Comparison of ENCODE assay signal across 8 cellular contexts in the genomic region with DNA sequence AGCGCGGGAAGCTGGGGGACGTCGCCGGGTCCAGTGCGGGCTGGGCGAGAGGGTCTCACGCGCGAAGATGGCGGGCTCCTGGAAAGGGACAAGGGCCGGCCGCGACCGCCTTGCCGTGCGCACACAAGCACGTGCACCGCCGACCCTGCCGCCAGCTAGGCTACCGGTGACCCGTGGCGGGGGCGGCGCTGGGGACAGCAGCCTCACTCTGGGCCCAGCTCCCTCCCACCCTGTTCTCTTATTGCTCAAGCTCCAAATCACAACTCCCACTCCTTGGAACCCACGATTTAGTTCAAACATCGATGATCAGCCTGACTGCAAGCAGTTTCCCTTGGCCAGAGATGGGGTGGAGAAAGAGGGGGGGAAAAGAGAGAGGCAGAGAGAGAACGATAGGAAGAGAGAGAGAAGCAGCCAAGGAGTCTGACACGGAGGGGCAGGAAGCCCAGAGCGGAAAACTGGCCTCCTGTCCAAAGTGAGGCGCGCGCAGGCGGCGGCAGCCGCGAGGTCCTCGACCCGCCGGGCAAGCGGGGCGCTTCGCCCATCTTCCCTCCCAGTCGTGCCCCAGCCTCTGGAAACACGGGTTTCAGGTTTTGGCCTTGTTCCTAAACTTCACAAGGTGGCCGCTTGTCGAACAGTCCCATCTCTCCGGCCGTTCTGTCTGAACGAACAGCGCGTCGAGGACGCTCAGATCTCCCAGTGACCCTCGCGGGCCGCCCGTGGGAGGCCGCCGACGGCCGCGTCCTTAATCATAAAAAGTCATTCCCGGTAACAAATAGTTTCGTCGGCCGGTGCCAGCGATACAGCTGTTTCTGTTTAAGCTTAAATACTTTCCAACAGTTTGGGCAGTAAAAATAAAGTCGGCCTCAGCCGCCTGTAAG. TPM values are rescaled to one million over a fixed set of nuclear protein-coding genes. Genes with fewer than 3 reads are reported as not detected.
DNase-seq lines count a peak whose midpoint lies in the region; ATAC-seq, FAIRE-seq and TF ChIP-seq lines count a peak whose summit lies in the region.

No MANE protein-coding gene starts in this region.

- no peak for TF ChIP-seq CTCF in left lung (IDR thresholded peaks at IDR 0.05)

- peaks cover 23% of the 10 kb centered on the region for H3K4me1 Mint-ChIP-seq in activated T-helper 2 cell treated with anti-CD3 and anti-CD28 coated beads, Interferon-gamma antibody, Interleukin-2, Interleukin-4, amounts not matched to agents 10 μg/mL and 5 μg/mL and 100 μg/mL, durations not matched to agents 14 hours and 24 hours and 36 hours (ENCODE audit: low read depth)

- ATAC-seq in Right ventricle myocardium superior (ENCODE audit: poor library complexity) (no peak), left lung (no peak), GM18867 (IDR thresholded peaks at IDR 0.05; ENCODE audit: unreplicated experiment) (no peak), GM21717 (IDR thresholded peaks at IDR 0.05; ENCODE audit: unreplicated experiment) (no peak)

- peak overlapping the region; percentile 46 for H3K27ac Mint-ChIP-seq in activated T-helper 2 cell treated with anti-CD3 and anti-CD28 coated beads, Interferon-gamma antibody, Interleukin-2, Interleukin-4, amounts not matched to agents 10 μg/mL and 5 μg/mL and 100 μg/mL, durations not matched to agents 14 hours and 24 hours and 36 hours

- H3K4me3 Mint-ChIP-seq in activated T-helper 2 cell treated with anti-CD3 and anti-CD28 coated beads, Interferon-gamma antibody, Interleukin-2, Interleukin-4, amounts not matched to agents 10 μg/mL and 5 μg/mL and 100 μg/mL, durations not matched to agents 14 hours and 24 hours and 36 hours (ENCODE audit: low read depth) = peak overlapping the region; percentile 52

- H3K27me3 ChIP-seq in left lung = peaks cover 58 to 70% of the 10 kb centered on the region in 2 donors

- DNase-seq in Right ventricle myocardium superior = peak; percentile 44
- no peak for DNase-seq in cardiac septum (ENCODE audit: low spot score)
- DNase-seq in activated T-helper 2 cell treated with anti-CD3 and anti-CD28 coated beads, Interferon-gamma antibody, Interleukin-2, Interleukin-4, amounts not matched to agents 10 μg/mL and 5 μg/mL and 100 μg/mL, durations not matched to agents 14 hours and 24 hours and 36 hours (ENCODE audit: low spot score) = no peak
- DNase-seq in left lung = peak in 1 of 2 donors; percentile 78
- DNase-seq in urothelium cell line (ENCODE audit: low spot score) = no peak
- DNase-seq in NCI-H774 (lab: John Stamatoyannopoulos, UW) = no peak

- H3K27ac ChIP-seq in left lung = no peak overlapping the region

- FAIRE-seq in urothelium cell line (lab: Jason Lieb, UNC) = peak; percentile 86

- H3K9me3 Mint-ChIP-seq in activated T-helper 2 cell treated with anti-CD3 and anti-CD28 coated beads, Interferon-gamma antibody, Interleukin-2, Interleukin-4, amounts not matched to agents 10 μg/mL and 5 μg/mL and 100 μg/mL, durations not matched to agents 14 hours and 24 hours and 36 hours = peaks cover under 1% of the 10 kb centered on the region

- peaks cover 0 to 11% of the 10 kb centered on the region in 2 donors for H3K36me3 ChIP-seq in left lung

- peak overlapping the region; percentile 42 to 64 for H3K4me3 ChIP-seq in left lung

- H3K4me1 ChIP-seq in left lung = peaks cover 33 to 65% of the 10 kb centered on the region in 2 donors

- intact Hi-C loops in Right ventricle myocardium superior (cut with DNase I) = loop anchor here (5.0 kb wide), 1 partner anchor 44 kb away; no protein-coding TSS in a partner anchor
- intact Hi-C loops in cardiac septum (cut with DNase I) = loop anchor here (5.0 kb wide), 1 partner anchor 349 kb away; a partner anchor contains a TSS
- intact Hi-C loops in activated T-helper 2 cell treated with anti-CD3 and anti-CD28 coated beads, Interferon-gamma antibody, Interleukin-2, Interleukin-4, amounts not matched to agents 10 μg/mL and 5 μg/mL and 100 μg/mL, durations not matched to agents 14 hours and 24 hours and 36 hours (cut with micrococcal nuclease) = loop anchor here (5.0 kb wide), 1 partner anchor 194 kb away; no protein-coding TSS in a partner anchor
- intact Hi-C loops in left lung (cut with DNase I) = no loop called here

- H3K9me3 ChIP-seq in left lung = no peaks in the 10 kb centered on the region

- peaks cover 14% of the 10 kb centered on the region for H3K36me3 Mint-ChIP-seq in activated T-helper 2 cell treated with anti-CD3 and anti-CD28 coated beads, Interferon-gamma antibody, Interleukin-2, Interleukin-4, amounts not matched to agents 10 μg/mL and 5 μg/mL and 100 μg/mL, durations not matched to agents 14 hours and 24 hours and 36 hours (ENCODE audit: low read depth)

- peaks cover 37% of the 10 kb centered on the region for H3K27me3 Mint-ChIP-seq in activated T-helper 2 cell treated with anti-CD3 and anti-CD28 coated beads, Interferon-gamma antibody, Interleukin-2, Interleukin-4, amounts not matched to agents 10 μg/mL and 5 μg/mL and 100 μg/mL, durations not matched to agents 14 hours and 24 hours and 36 hours (ENCODE audit: low read depth)

RNA-seq across cellular contexts. Expression of a gene that starts 1.7 kb away (rescaled TPM):
- total RNA-seq in Right ventricle myocardium superior = 6.2 TPM
- 5.7 TPM for total RNA-seq in cardiac septum
- total RNA-seq in activated T-helper 2 cell treated with anti-CD3 and anti-CD28 coated beads, Interferon-gamma antibody, Interleukin-2, Interleukin-4, amounts not matched to agents 10 μg/mL and 5 μg/mL and 100 μg/mL, durations not matched to agents 14 hours and 24 hours and 36 hours = 8.6 and 9.9 TPM in 2 replicates
- total RNA-seq in left lung = 1 to 10 TPM; 7.3 to 7.9 TPM

RNA-seq across cellular contexts. Expression of a gene that starts 20.6 kb away (rescaled TPM):
- total RNA-seq in Right ventricle myocardium superior (4.2 TPM), cardiac septum (3.5 TPM), left lung (1 to 10 TPM; 2.6 to 3.6 TPM)
- total RNA-seq in activated T-helper 2 cell treated with anti-CD3 and anti-CD28 coated beads, Interferon-gamma antibody, Interleukin-2, Interleukin-4, amounts not matched to agents 10 μg/mL and 5 μg/mL and 100 μg/mL, durations not matched to agents 14 hours and 24 hours and 36 hours = 9.7 and 11.2 TPM in 2 replicates

RNA-seq across cellular contexts. Expression of a gene that starts 40.7 kb away (rescaled TPM):
- 25.6 TPM for total RNA-seq in Right ventricle myocardium superior
- total RNA-seq in cardiac septum = 23.8 TPM
- 18.5 and 25.0 TPM in 2 replicates for total RNA-seq in activated T-helper 2 cell treated with anti-CD3 and anti-CD28 coated beads, Interferon-gamma antibody, Interleukin-2, Interleukin-4, amounts not matched to agents 10 μg/mL and 5 μg/mL and 100 μg/mL, durations not matched to agents 14 hours and 24 hours and 36 hours
- total RNA-seq in left lung = 10 to 100 TPM; 20.9 to 22.3 TPM

Comparison
In these comparisons a context has a peak if more than half of its experiments do, and no peak if none do; other contexts are left out.
1. intact Hi-C loops: an anchor here in Right ventricle myocardium superior (5.0 kb wide), cardiac septum (5.0 kb wide) and activated T-helper 2 cell treated with anti-CD3 and anti-CD28 coated beads, Interferon-gamma antibody, Interleukin-2, Interleukin-4, amounts not matched to agents 10 μg/mL and 5 μg/mL and 100 μg/mL, durations not matched to agents 14 hours and 24 hours and 36 hours (5.0 kb wide); none called in left lung.